1 cellular context compared by ENCODE assay signal in genomic region chr9:134028076-134028475, GRCh38.
A peak's percentile ranks its signal among the peaks of the same experiment; 100 is the strongest.
TF ChIP-seq lines count a peak whose summit lies in the region.

No MANE protein-coding gene starts in this region.

TF ChIP-seq in HepG2, 621 proteins besides CTCF, POLR2A, EP300 and RAD21:
- TF ChIP-seq PREB (CRISPR knock-in tag; IDR thresholded peaks at IDR 0.05): no peak
- peak; percentile 25; the same call in 1 of the 2 replicates for TF ChIP-seq ZNF121 (CRISPR knock-in tag; IDR thresholded peaks at IDR 0.05)
- no peak for TF ChIP-seq NFYC (CRISPR knock-in tag; IDR thresholded peaks at IDR 0.05)
